Comparison of ENCODE assay signal across 8 cellular contexts in genomic region chr4:94453534-94453963, GRCh38. TPM values are rescaled to one million over a fixed set of nuclear protein-coding genes. Genes with fewer than 3 reads are reported as not detected.
DNase-seq lines count a peak whose midpoint lies in the region; ATAC-seq and TF ChIP-seq lines count a peak whose summit lies in the region.

No MANE protein-coding gene starts in this region.

- peaks cover 27% of the 10 kb centered on the region for H3K27me3 Mint-ChIP-seq in brain

- TF ChIP-seq CTCF in heart left ventricle (IDR thresholded peaks at IDR 0.05) (no peak), brain (conservative IDR thresholded peaks at IDR 0.05) (no peak), lower lobe of right lung (IDR thresholded peaks at IDR 0.05) (no peak)

- peak overlapping the region; percentile 84 to 92 (median 91) for H3K4me3 Mint-ChIP-seq in brain

- intact Hi-C loops in heart left ventricle (cut with DNase I) (loop anchor here (2.0 to 10.0 kb wide), 13 partner anchors 41 to 149 kb away; no protein-coding TSS in a partner anchor), left cardiac atrium (cut with DNase I) (loop anchor here (2.0 to 10.0 kb wide), 3 partner anchors 43 to 141 kb away; no protein-coding TSS in a partner anchor), lower lobe of right lung (cut with DNase I) (no loop called here)

- TF ChIP-seq POLR2A in heart left ventricle (IDR thresholded peaks at IDR 0.05) = no peak

- H3K27ac ChIP-seq in heart left ventricle = peak overlapping the region; percentile 96 to 100 (median 99)
- H3K27ac ChIP-seq in lower lobe of right lung = peak overlapping the region; percentile 96
- H3K27ac ChIP-seq in urinary bladder (ENCODE audit: low read depth) = peak overlapping the region; percentile 23

- H3K27me3 ChIP-seq in heart left ventricle (no peaks in the 10 kb centered on the region), lower lobe of right lung (ENCODE audit: low read depth) (no peaks in the 10 kb centered on the region)

- H3K9me3 Mint-ChIP-seq in brain = peaks cover 0 to 3% (median 0%) of the 10 kb centered on the region in 5 experiments

- DNase-seq in heart left ventricle (no peak), left cardiac atrium (no peak), lower lobe of right lung (no peak), epidermal melanocyte (ENCODE audit: insufficient read length, low spot score) (no peak)

- peaks cover 54% of the 10 kb centered on the region for H3K4me1 Mint-ChIP-seq in brain

- H3K9me3 ChIP-seq in heart left ventricle (no peaks in the 10 kb centered on the region), lower lobe of right lung (no peaks in the 10 kb centered on the region)

- H3K27ac Mint-ChIP-seq in brain = peak overlapping the region in 4 of 5 experiments; percentile 52 to 92 (median 83)

- peaks cover 3% of the 10 kb centered on the region for H3K36me3 Mint-ChIP-seq in brain

- H3K4me1 ChIP-seq in heart left ventricle (peaks cover 0 to 60% (median 22%) of the 10 kb centered on the region in 12 donors), lower lobe of right lung (peaks cover 49% of the 10 kb centered on the region), urinary bladder (ENCODE audit: insufficient read depth) (no peaks in the 10 kb centered on the region)

- H3K4me3 ChIP-seq in heart left ventricle = peak overlapping the region; percentile 67 to 99 (median 92)
- peak overlapping the region; percentile 98 for H3K4me3 ChIP-seq in lower lobe of right lung
- H3K4me3 ChIP-seq in urinary bladder (ENCODE audit: low read depth, low read length) = peak overlapping the region; percentile 99

- WGBS in heart left ventricle, 4 donors = 42 to 57% (median 53%) methylated on average over 7 of the region's 7 CpGs
- WGBS in urinary bladder = 60% methylated on average over 7 of the region's 7 CpGs

- ATAC-seq in heart left ventricle (no peak), left cardiac atrium (no peak), lower lobe of right lung (no peak), esophagus mucosa (no peak), GM21367 (IDR thresholded peaks at IDR 0.05; ENCODE audit: unreplicated experiment) (no peak)

- H3K36me3 ChIP-seq in heart left ventricle (peaks cover 0 to 27% (median 17%) of the 10 kb centered on the region in 9 donors), lower lobe of right lung (no peaks in the 10 kb centered on the region), urinary bladder (ENCODE audit: insufficient read depth) (no peaks in the 10 kb centered on the region)

RNA-seq across cellular contexts. Expression of gene PDLIM5, which starts 1.8 kb away (rescaled TPM):
- 1,000 to 10,000 TPM in 7 of 9 donors, 100 to 1,000 TPM in 2; 814 to 1,378 (median 1,064) TPM for total RNA-seq in heart left ventricle
- 100 to 1,000 TPM; 262 to 648 TPM for polyA plus RNA-seq in heart left ventricle
- total RNA-seq in left cardiac atrium = 100 to 1,000 TPM; 626 to 644 TPM
- polyA plus RNA-seq in brain (ENCODE audit: insufficient read depth, low read depth, low replicate concordance) = 7.7 TPM
- total RNA-seq in lower lobe of right lung = 75.8 TPM
- total RNA-seq in urinary bladder = 243 TPM
- 60.8 TPM for polyA plus RNA-seq in urinary bladder
- total RNA-seq in esophagus mucosa = 142 TPM

Comparison
In these comparisons a context has a peak if more than half of its experiments do, and no peak if none do; other contexts are left out.
1. H3K27ac ChIP-seq: peak in every context shown above with its lines; median percentile 99 in heart left ventricle; 96 in lower lobe of right lung; 23 in urinary bladder.